ENCODE assay signal across 3 cellular contexts in genomic region chr17:17580662-17581470, GRCh38.
TF ChIP-seq lines count a peak whose summit lies in the region.

No MANE protein-coding gene starts in this region.

TF ChIP-seq in A549, 52 proteins besides CTCF, POLR2A, EP300 and RAD21 (continued from another document):
- TF ChIP-seq HOXB13 (CRISPR knock-in tag; IDR thresholded peaks at IDR 0.05; ENCODE audit: low read depth) (no peak), TP53 (CRISPR knock-in tag; IDR thresholded peaks at IDR 0.05) (no peak), E2F6 (IDR thresholded peaks at IDR 0.05; ENCODE audit: borderline replicate concordance, low read depth) (no peak), CBX2 (IDR thresholded peaks at IDR 0.05; ENCODE audit: borderline replicate concordance, low read depth) (no peak), MAFK (IDR thresholded peaks at IDR 0.05; ENCODE audit: partially characterized antibody) (no peak), HMGXB4 (CRISPR knock-in tag; IDR thresholded peaks at IDR 0.05; ENCODE audit: borderline replicate concordance) (no peak), MYC (IDR thresholded peaks at IDR 0.05; ENCODE audit: borderline replicate concordance, low read length) (no peak), KDM1A (IDR thresholded peaks at IDR 0.05; ENCODE audit: low read depth) (no peak), ZNF302 (CRISPR knock-in tag; IDR thresholded peaks at IDR 0.05) (no peak), HES2 (IDR thresholded peaks at IDR 0.05) (no peak), BCL3 (IDR thresholded peaks at IDR 0.05) (no peak), USF2 (IDR thresholded peaks at IDR 0.05) (no peak), RFX5 (IDR thresholded peaks at IDR 0.05) (no peak), EHF (CRISPR knock-in tag; IDR thresholded peaks at IDR 0.05) (no peak), PHF8 (IDR thresholded peaks at IDR 0.05; ENCODE audit: borderline replicate concordance, low read depth) (no peak)

TF ChIP-seq in GM23338, 12 proteins besides CTCF, POLR2A, EP300 and RAD21 (continued from another document and continues in another):
- TF ChIP-seq ZNF462 (CRISPR knock-in tag; IDR thresholded peaks at IDR 0.05) (no peak), CREB1 (CRISPR knock-in tag; IDR thresholded peaks at IDR 0.05; ENCODE audit: low read depth) (no peak), REST (IDR thresholded peaks at IDR 0.05; ENCODE audit: unreplicated experiment) (no peak), JUNB (IDR thresholded peaks at IDR 0.05; ENCODE audit: unreplicated experiment) (no peak), ZNF331 (CRISPR knock-in tag; IDR thresholded peaks at IDR 0.05; ENCODE audit: low read depth) (no peak), ETS1 (IDR thresholded peaks at IDR 0.05) (no peak), STAT1 (IDR thresholded peaks at IDR 0.05; ENCODE audit: unreplicated experiment) (no peak)

TF ChIP-seq in liver, 16 proteins besides CTCF, POLR2A, EP300 and RAD21 (continued from another document):
- peak; percentile 99 for TF ChIP-seq HNF4G (IDR thresholded peaks at IDR 0.05)
- peak; percentile 62 to 97 for TF ChIP-seq EGR1 (IDR thresholded peaks at IDR 0.05; ENCODE audit: low read depth in 2 of 2)
- peak; percentile 99 to 100 for TF ChIP-seq RXRA (IDR thresholded peaks at IDR 0.05)
- TF ChIP-seq FOXA1 (IDR thresholded peaks at IDR 0.05): peak; percentile 89
- peak; percentile 85 for TF ChIP-seq FOXA2 (IDR thresholded peaks at IDR 0.05)
- peak; percentile 100 for TF ChIP-seq SP1 (IDR thresholded peaks at IDR 0.05)
- TF ChIP-seq TAF1 (conservative IDR thresholded peaks at IDR 0.05): peak; percentile 52
- peak; percentile 99 for TF ChIP-seq HNF4A (conservative IDR thresholded peaks at IDR 0.05)
- peak; percentile 97 to 98 for TF ChIP-seq JUND (IDR thresholded peaks at IDR 0.05)
- TF ChIP-seq ZBTB33 (IDR thresholded peaks at IDR 0.05): peak; percentile 92
- peak; percentile 100 for TF ChIP-seq MAX (IDR thresholded peaks at IDR 0.05)
- TF ChIP-seq GABPA (IDR thresholded peaks at IDR 0.05 in 1 of 2, conservative IDR thresholded peaks at IDR 0.05 in 1 of 2): peak in 1 of 2 donors; percentile 60
- peak; percentile 82 for TF ChIP-seq NR2F2 (IDR thresholded peaks at IDR 0.05)
